ENCODE assay signal across 24 cellular contexts in genomic region chr5:34844999-34845398, GRCh38. TPM values are rescaled to one million over a fixed set of nuclear protein-coding genes. Genes with fewer than 3 reads are reported as not detected.
"Had no signal": no experiment of that assay in that cellular context is flagged by ENCODE, and none has a peak within 500 bp of the region (broad histone marks: within the 10 kb centered on the region; RNA-seq: fewer than 3 reads in every experiment).

No MANE protein-coding gene starts in this region.

- H3K36me3 ChIP-seq: esophagus muscularis mucosa, gastrocnemius medialis, heart right ventricle, neutrophil, spleen, tibial nerve had no signal

- H3K27ac ChIP-seq: dorsolateral prefrontal cortex, epithelial cell of prostate, esophagus muscularis mucosa, gastrocnemius medialis, heart right ventricle, neutrophil, spleen, tibial nerve had no signal

- H3K27me3 ChIP-seq: dorsolateral prefrontal cortex, esophagus muscularis mucosa, spleen, tibial nerve had no signal

- H3K9me3 ChIP-seq: esophagus muscularis mucosa, gastrocnemius medialis, heart right ventricle, mucosa of descending colon, neutrophil, spleen, tibial nerve had no signal

- H3K27me3 Mint-ChIP-seq: stimulated activated memory B cell treated with anti-CD40 and anti-IgM and Interleukin-4, amounts not matched to agents 10 μg/mL and 1 μg/mL and 100 μg/mL, for 72 hours had no signal

- H3K9me3 Mint-ChIP-seq: naive thymus-derived CD8-positive, alpha-beta T cell; stimulated activated memory B cell treated with anti-CD40 and anti-IgM and Interleukin-4, amounts not matched to agents 10 μg/mL and 1 μg/mL and 100 μg/mL, for 72 hours; stimulated activated naive CD8-positive, alpha-beta T cell treated with anti-CD3 and anti-CD28 coated beads, Interleukin-15, Interleukin-2, amounts not matched to agents 100 ng/mL and 50 ng/mL, for 24 hours had no signal

- H3K36me3 Mint-ChIP-seq: stimulated activated memory B cell treated with anti-CD40 and anti-IgM and Interleukin-4, amounts not matched to agents 10 μg/mL and 1 μg/mL and 100 μg/mL, for 72 hours had no signal

- H3K27ac Mint-ChIP-seq: stimulated activated memory B cell treated with anti-CD40 and anti-IgM and Interleukin-4, amounts not matched to agents 10 μg/mL and 1 μg/mL and 100 μg/mL, for 72 hours; stimulated activated naive CD8-positive, alpha-beta T cell treated with anti-CD3 and anti-CD28 coated beads, Interleukin-15, Interleukin-2, amounts not matched to agents 100 ng/mL and 50 ng/mL, for 24 hours had no signal

- H3K4me3 ChIP-seq: dorsolateral prefrontal cortex, esophagus muscularis mucosa, gastrocnemius medialis, heart right ventricle, mucosa of descending colon, spleen, tibial nerve had no signal

- H3K4me1 Mint-ChIP-seq: stimulated activated memory B cell treated with anti-CD40 and anti-IgM and Interleukin-4, amounts not matched to agents 10 μg/mL and 1 μg/mL and 100 μg/mL, for 72 hours had no signal

- H3K4me3 Mint-ChIP-seq: stimulated activated memory B cell treated with anti-CD40 and anti-IgM and Interleukin-4, amounts not matched to agents 10 μg/mL and 1 μg/mL and 100 μg/mL, for 72 hours; stimulated activated naive CD8-positive, alpha-beta T cell treated with anti-CD3 and anti-CD28 coated beads, Interleukin-15, Interleukin-2, amounts not matched to agents 100 ng/mL and 50 ng/mL, for 24 hours had no signal

- H3K4me1 ChIP-seq: esophagus muscularis mucosa, gastrocnemius medialis, heart right ventricle had no signal

- DNase-seq: cortex of kidney; dorsolateral prefrontal cortex; effector CD8-positive, alpha-beta T cell; gastrocnemius medialis; heart right ventricle; hypothalamus; islet precursor cell; mammary epithelial cell; mucosa of descending colon; naive thymus-derived CD8-positive, alpha-beta T cell; posterior cingulate gyrus; spleen; stimulated activated CD4-positive, alpha-beta T cell treated with anti-CD3 and anti-CD28 coated beads, Interleukin-15, amount 100 ng/mL, for 24 hours; stimulated activated CD4-positive, alpha-beta T cell treated with anti-CD3 and anti-CD28 coated beads, Interleukin-1b, Interleukin-23, amount 100 ng/mL, for 48 hours; stimulated activated CD4-positive, alpha-beta T cell treated with anti-CD3 and anti-CD28 coated beads, Interleukin-4, amount 100 ng/mL, for 24 hours had no signal

RNA-seq across cellular contexts. Expression of gene TTC23L, which starts 6.0 kb away (rescaled TPM):
- total RNA-seq: esophagus muscularis mucosa, gastrocnemius medialis, left lobe of liver, osteoblast, skeletal muscle tissue had no signal
- polyA plus RNA-seq: naive thymus-derived CD8-positive, alpha-beta T cell had no signal
